11 cellular contexts compared by ENCODE assay signal in genomic region chr6:149449831-149450678, GRCh38. TPM values are rescaled to one million over a fixed set of nuclear protein-coding genes. Genes with fewer than 3 reads are reported as not detected.
DNase-seq lines count a peak whose midpoint lies in the region; ATAC-seq, FAIRE-seq and TF ChIP-seq lines count a peak whose summit lies in the region.
"Had no signal": no experiment of that assay in that cellular context is flagged by ENCODE, and none has a peak within 500 bp of the region (broad histone marks: within the 10 kb centered on the region; RNA-seq: fewer than 3 reads in every experiment).

No MANE protein-coding gene starts in this region.

- no peak for ATAC-seq in GM12878
- no peak for ATAC-seq in left lung
- ATAC-seq in gastrocnemius medialis: no peak
- no peak for ATAC-seq in gastroesophageal sphincter
- ATAC-seq: sciatic nerve had no signal

- CTCF ChIA-PET in GM12878 (lab: Yijun Ruan, JAX): interaction anchor here (1.2 to 2.1 kb wide), 2 partner anchors 67 to 78 kb away, joined by 3 to 9 read pairs; no protein-coding TSS in a partner anchor

- H4K20me1 ChIP-seq in H9 (ENCODE audit: control insufficient read depth, insufficient read depth, insufficient read length) (no peaks in the 10 kb centered on the region), GM12878 (ENCODE audit: control insufficient read depth, insufficient read depth) (no peaks in the 10 kb centered on the region)

- TF ChIP-seq EP300 in GM12878 (IDR thresholded peaks at IDR 0.05; ENCODE audit: borderline replicate concordance in 1 of 2, control insufficient read depth in 1 of 2, low read depth in 2 of 2, low read length in 2 of 2): no peak
- TF ChIP-seq EP300 in gastroesophageal sphincter (IDR thresholded peaks at IDR 0.05): no peak

- H2BK5ac ChIP-seq in H9 (ENCODE audit: insufficient read length, low read length): no peak overlapping the region

- H2AFZ ChIP-seq in H9 (ENCODE audit: low read length) (no peak overlapping the region), GM12878 (ENCODE audit: control insufficient read depth, low read depth, low read length) (no peak overlapping the region)

- no peak for TF ChIP-seq CTCF in H9 (conservative IDR thresholded peaks at IDR 0.05)
- no peak for TF ChIP-seq CTCF in GM12878 (IDR thresholded peaks at IDR 0.05 in 2 of 3, conservative IDR thresholded peaks at IDR 0.05 in 1 of 3; ENCODE audit: control insufficient read depth in 2 of 3, extremely low read depth in 1 of 3, insufficient read depth in 1 of 3, low read depth in 3 of 3, low read length in 3 of 3)
- TF ChIP-seq CTCF in left lung (IDR thresholded peaks at IDR 0.05): no peak
- no peak for TF ChIP-seq CTCF in gastrocnemius medialis (IDR thresholded peaks at IDR 0.05 in 4 of 5, conservative IDR thresholded peaks at IDR 0.05 in 1 of 5)
- no peak for TF ChIP-seq CTCF in gastroesophageal sphincter (IDR thresholded peaks at IDR 0.05)

- DNase-seq in H9 (no peak), GM12878 (ENCODE audit: low read depth, low spot score) (no peak), left lung (peak in 1 of 2 donors; percentile 7), gastrocnemius medialis (no peak), NCI-H1105 treated with DMSO at 0.1 percent for 48 hours (lab: John Stamatoyannopoulos, UW) (no peak), OCI-M1 (lab: John Stamatoyannopoulos, UW) (no peak), NCI-H2081 treated with DMSO at 0.1 percent for 48 hours (lab: John Stamatoyannopoulos, UW) (no peak)
- DNase-seq: activated CD4-positive, CD25-positive, alpha-beta regulatory T cell treated with anti-CD3 and anti-CD28 coated beads, Interleukin-2, amount 50 U/mL, for 72 hours; NCI-H1048 had no signal

- H3T11ph ChIP-seq in H9 (ENCODE audit: low read length): no peak overlapping the region

- H3K79me2 ChIP-seq in H9 (ENCODE audit: insufficient read depth, low read length): no peaks in the 10 kb centered on the region
- no peaks in the 10 kb centered on the region for H3K79me2 ChIP-seq in GM12878 (ENCODE audit: control insufficient read depth, insufficient read depth, low read length)

- intact Hi-C loops in GM12878 (cut with micrococcal nuclease; ENCODE audit: unreplicated experiment): no loop called here
- intact Hi-C loops in left lung (cut with DNase I): no loop called here
- intact Hi-C loops in gastrocnemius medialis (cut with DNase I; ENCODE audit: low total_unique reads): no loop called here

- H2BK120ac ChIP-seq in H9 (ENCODE audit: low read depth, low read length, poor library complexity, severe bottlenecking): no peak overlapping the region

- H3K4me1 ChIP-seq in H9 (ENCODE audit: insufficient read depth, low read length): no peaks in the 10 kb centered on the region
- no peaks in the 10 kb centered on the region for H3K4me1 ChIP-seq in GM12878 (ENCODE audit: control insufficient read depth, insufficient read depth, low read length)
- peaks cover 16 to 37% of the 10 kb centered on the region in 2 donors for H3K4me1 ChIP-seq in left lung
- H3K4me1 ChIP-seq in gastrocnemius medialis: peaks cover 19 to 21% of the 10 kb centered on the region in 2 donors
- H3K4me1 ChIP-seq in gastroesophageal sphincter: peaks cover 5 to 48% (median 28%) of the 10 kb centered on the region in 3 donors

- no peak overlapping the region for H3K56ac ChIP-seq in H9 (ENCODE audit: insufficient read length, low read depth, low read length)

- TSS peak; percentile 48 for BruUV-seq in GM12878 (replicated peaks; lab: Mats Ljungman, UMichigan)

- no peak overlapping the region; the same call in 1 of the 2 replicates for H3K14ac ChIP-seq in H9 (ENCODE audit: insufficient read depth, low read length)

- in situ Hi-C loops in GM12878 (cut with MboI): loop anchor here (25.0 kb wide), 1 partner anchor 688 kb away; no protein-coding TSS in a partner anchor
- in situ Hi-C loops in gastrocnemius medialis (cut with MboI; ENCODE audit: low sequenced_read_pairs in 4 of 4): no loop called here

- H3K36me3 Mint-ChIP-seq in H9 (ENCODE audit: insufficient read depth in 1 of 3, low read depth in 3 of 3): no peaks in the 10 kb centered on the region

- FAIRE-seq in GM12878 (lab: Jason Lieb, UNC): no peak

- TF ChIP-seq POLR2A in GM12878 (IDR thresholded peaks at IDR 0.05; ENCODE audit: low read depth, low read length) (no peak), gastrocnemius medialis (IDR thresholded peaks at IDR 0.05) (no peak), gastroesophageal sphincter (IDR thresholded peaks at IDR 0.05) (no peak)

- no peak overlapping the region for H2BK12ac ChIP-seq in H9 (ENCODE audit: insufficient read length, low read depth, low read length)

- peaks cover 54% of the 10 kb centered on the region for H3K27me3 Mint-ChIP-seq in H9 (ENCODE audit: low read depth)

- peaks cover 18% of the 10 kb centered on the region; the same call in 1 of the 2 replicates for H3K27me3 ChIP-seq in H9 (ENCODE audit: insufficient read depth, low read length)
- H3K27me3 ChIP-seq in GM12878 (replicated peaks in 1 of 2; ENCODE audit: control insufficient read depth in 2 of 2, insufficient read depth in 2 of 2, low read length in 1 of 2): no peaks in the 10 kb centered on the region
- H3K27me3 ChIP-seq in left lung: peaks cover 6 to 22% of the 10 kb centered on the region in 2 donors
- peaks cover 10 to 27% (median 17%) of the 10 kb centered on the region in 3 donors for H3K27me3 ChIP-seq in gastrocnemius medialis
- H3K27me3 ChIP-seq in gastroesophageal sphincter: peaks cover 24% of the 10 kb centered on the region

- RAD21 ChIA-PET in GM12878 (lab: Charles Lee; ENCODE audit: unreplicated experiment): interaction anchor here (1.6 kb wide), 1 partner anchor 68 kb away, joined by 5 read pairs; no protein-coding TSS in a partner anchor

- WGBS in H9 (ENCODE audit: extremely low coverage, insufficient read length, low lambda C conversion rate): no CpG with 5 or more reads among the region's 14 CpGs
- WGBS in GM12878 (ENCODE audit: insufficient coverage, insufficient replicate concordance, low lambda C conversion rate, missing lambda C conversion rate): 98% methylated on average over 13 of the region's 14 CpGs
- 100% methylated on average over 2 to 3 of the region's 14 CpGs for WGBS in gastroesophageal sphincter (ENCODE audit: low coverage in 1 of 2), 2 donors

- H3K9me3 Mint-ChIP-seq in H9: no peaks in the 10 kb centered on the region

- no peak overlapping the region for H2BK20ac ChIP-seq in H9 (ENCODE audit: low read depth, low read length, poor library complexity, severe bottlenecking)

- POLR2A ChIA-PET in GM12878 (lab: Charles Lee): interaction anchor here (0.6 to 1.0 kb wide), 2 partner anchors 11 to 14 kb away, joined by 4 to 10 read pairs; no protein-coding TSS in a partner anchor

- H3K4me2 ChIP-seq in H9 (ENCODE audit: insufficient read depth, insufficient read length, low read length): peak overlapping the region; percentile 26
- no peak overlapping the region for H3K4me2 ChIP-seq in GM12878 (ENCODE audit: control insufficient read depth, insufficient read depth)

- H4K5ac ChIP-seq in H9 (ENCODE audit: insufficient read length, low read depth, low read length): no peak overlapping the region

- H3K23me2 ChIP-seq in H9 (ENCODE audit: insufficient read length, low read depth, low read length, poor library complexity, severe bottlenecking): peaks cover 6% of the 10 kb centered on the region

- 0 out of 4 replicates have a peak, but pooled peaks cover 0 to 2% of the 10 kb centered on the region in 2 experiments for H3K4me1 Mint-ChIP-seq in H9

- H3K9me3 ChIP-seq in H9 (ENCODE audit: control insufficient read depth, low read depth, low read length): no peaks in the 10 kb centered on the region
- no peaks in the 10 kb centered on the region; the same call in 2 of the 3 replicates for H3K9me3 ChIP-seq in GM12878 (replicated peaks; ENCODE audit: control insufficient read depth, insufficient read depth, low read length)
- no peaks in the 10 kb centered on the region for H3K9me3 ChIP-seq in left lung
- no peaks in the 10 kb centered on the region for H3K9me3 ChIP-seq in gastrocnemius medialis
- no peaks in the 10 kb centered on the region for H3K9me3 ChIP-seq in gastroesophageal sphincter

- H3K9ac ChIP-seq in H9 (ENCODE audit: extremely low read depth, insufficient read length, low read length) (no peak overlapping the region), GM12878 (ENCODE audit: control insufficient read depth, insufficient read depth, low read length) (no peak overlapping the region)

- no peak overlapping the region for H4K91ac ChIP-seq in H9 (ENCODE audit: insufficient read length, low read depth, low read length)

- H3K4me3 Mint-ChIP-seq in H9: peak overlapping the region; percentile 60 to 75

- no peak overlapping the region for H3K18ac ChIP-seq in H9 (ENCODE audit: insufficient read length, low read depth, low read length)

- no peak overlapping the region for H4K8ac ChIP-seq in H9 (replicated peaks; ENCODE audit: insufficient read length, low read depth, low read length)

- no peak overlapping the region for H3K4ac ChIP-seq in H9 (ENCODE audit: low read depth, low read length)

- H3K79me1 ChIP-seq in H9 (ENCODE audit: insufficient read depth, low read depth, low read length, poor library complexity, severe bottlenecking): no peaks in the 10 kb centered on the region

- H3K27ac ChIP-seq in H9 (ENCODE audit: insufficient read length, low read depth, low read length) (no peak overlapping the region), GM12878 (ENCODE audit: control insufficient read depth, insufficient read depth) (no peak overlapping the region), left lung (no peak overlapping the region), gastrocnemius medialis (no peak overlapping the region), gastroesophageal sphincter (peak overlapping the region in 1 of 4 donors; percentile 43)

- no peak for TF ChIP-seq RAD21 in GM12878 (IDR thresholded peaks at IDR 0.05; ENCODE audit: insufficient read depth, low read depth, low read length)

- no peak overlapping the region for H2BK15ac ChIP-seq in H9 (ENCODE audit: low read depth, low read length)

- SMC1A ChIA-PET in GM12878 (lab: Charles Lee; ENCODE audit: uncharacterized antibody, unreplicated experiment): interaction anchor here (0.7 to 1.8 kb wide), 3 partner anchors 67 to 851 kb away, joined by 3 to 6 read pairs (median 3); no protein-coding TSS in a partner anchor

- H2AK5ac ChIP-seq in H9 (ENCODE audit: insufficient read length, low read length): no peak overlapping the region

- no peak overlapping the region for H3K23ac ChIP-seq in H9 (ENCODE audit: insufficient read length, low read depth, low read length)

- H3K36me3 ChIP-seq in GM12878 (ENCODE audit: control insufficient read depth in 2 of 2, insufficient read depth in 2 of 2, low read length in 1 of 2) (peaks cover under 1 to 18% of the 10 kb centered on the region in 2 experiments; a peak in 3 of 4 replicates), left lung (no peaks in the 10 kb centered on the region), gastrocnemius medialis (no peaks in the 10 kb centered on the region), gastroesophageal sphincter (no peaks in the 10 kb centered on the region)

- H3K4me3 ChIP-seq in GM12878: no peak overlapping the region
- peak overlapping the region; percentile 38 to 43 for H3K4me3 ChIP-seq in left lung
- peak overlapping the region; percentile 39 to 64 (median 49) for H3K4me3 ChIP-seq in gastrocnemius medialis
- H3K4me3 ChIP-seq in gastroesophageal sphincter: peak overlapping the region in 1 of 2 donors; percentile 61

- no peak overlapping the region for H3K27ac Mint-ChIP-seq in H9

RNA-seq across cellular contexts. Expression of gene ZC3H12D, which starts 34.8 kb away (rescaled TPM):
- total RNA-seq in H9 (2021) (0.07 and 0.15 TPM in 2 replicates), GM12878 (2014; rRNA removed) (9.4 and 10.8 TPM in 2 replicates), GM12878 (2014; rRNA removed; fragmentation: Illumina TruSeq; extraction: Trizol) (10.2 and 10.3 TPM in 2 replicates), GM12878 (2021) (14.1 and 15.7 TPM in 2 replicates), left lung (1 to 10 TPM; 1.9 to 4.1 TPM), gastrocnemius medialis (under 1 TPM in 3 of 4 donors, not detected in 1; 0.03 to 0.36 (median 0.24) TPM), gastroesophageal sphincter (1 to 10 TPM in 2 of 4 donors, under 1 TPM in 2; 0.78 to 1.9 (median 1.1) TPM)
- total RNA-seq in GM12878 (2013; cell fraction: nucleolus; rRNA removed): 90.8 and 98.3 TPM in 2 replicates
- 3.9 TPM for polyA plus RNA-seq in GM12878 (2011; ENCODE audit: low read depth)
- polyA plus RNA-seq in GM12878 (2011; rRNA removed) (28.0 and 29.7 TPM in 2 replicates), GM12878 (2014; fragmentation: Illumina TruSeq; extraction: Trizol) (7.0 and 8.2 TPM in 2 replicates), GM12878 (2014; fragmentation: Nextera tagmentation; extraction: Ambion mirVana) (1 to 10 TPM; 1.4 to 2.0 TPM), GM12878 (2014; rRNA removed) (11.6 and 13.0 TPM in 2 replicates), GM12878 (2016; fragmentation: Nextera tagmentation; extraction: Ambion mirVana) (1 to 10 TPM; 2.3 to 2.6 TPM)
- polyA plus RNA-seq in GM12878 (2011; cell fraction: cytosol; rRNA removed): 25.0 and 25.5 TPM in 2 replicates
- 30.1 and 38.8 TPM in 2 replicates for polyA plus RNA-seq in GM12878 (2011; cell fraction: nucleus; rRNA removed)
- 6.1 and 8.0 TPM in 2 replicates for polyA plus RNA-seq in GM12878 (2012)
- 18.9 and 37.1 TPM in 2 replicates for polyA minus RNA-seq in GM12878 (2011; rRNA and poly(A)+ RNA removed)
- 17.2 and 21.9 TPM in 2 replicates for polyA minus RNA-seq in GM12878 (2011; cell fraction: cytosol; rRNA and poly(A)+ RNA removed)
- polyA minus RNA-seq in GM12878 (2011; cell fraction: nucleus; rRNA and poly(A)+ RNA removed): 21.0 and 31.8 TPM in 2 replicates

RNA-seq across cellular contexts. Expression of gene SUMO4, which starts 50.0 kb away (rescaled TPM):
- total RNA-seq in H9 (2021) (0.77 and 1.5 TPM in 2 replicates), GM12878 (2014; rRNA removed) (2.0 and 3.3 TPM in 2 replicates), GM12878 (2014; rRNA removed; fragmentation: Illumina TruSeq; extraction: Trizol) (5.3 and 5.6 TPM in 2 replicates), GM12878 (2021) (1.6 and 2.1 TPM in 2 replicates), left lung (1 to 10 TPM; 2.1 to 2.7 TPM), gastrocnemius medialis (1 to 10 TPM in 1 of 4 donors, under 1 TPM in 1, not detected in 2; 0.33 to 6.3 TPM), gastroesophageal sphincter (1 to 10 TPM in 3 of 4 donors, not detected in 1; 1.9 to 2.4 (median 2.0) TPM)
- total RNA-seq in GM12878 (2013; cell fraction: nucleolus; rRNA removed): 62.8 and 68.0 TPM in 2 replicates
- polyA plus RNA-seq in GM12878 (2011; ENCODE audit: low read depth): 0.39 TPM
- polyA plus RNA-seq in GM12878 (2011; rRNA removed) (1.0 and 1.3 TPM in 2 replicates), GM12878 (2014; fragmentation: Illumina TruSeq; extraction: Trizol) (0.38 and 0.68 TPM in 2 replicates), GM12878 (2014; fragmentation: Nextera tagmentation; extraction: Ambion mirVana) (under 1 TPM; 0.07 to 0.69 TPM), GM12878 (2014; rRNA removed) (0.67 TPM in 1 of 2 replicates, not detected in the other), GM12878 (2016; fragmentation: Nextera tagmentation; extraction: Ambion mirVana) (1 to 10 TPM; 1.0 to 2.1 TPM)
- polyA plus RNA-seq in GM12878 (2011; cell fraction: cytosol; rRNA removed): 0.04 and 0.08 TPM in 2 replicates
- polyA plus RNA-seq in GM12878 (2011; cell fraction: nucleus; rRNA removed): 3.7 and 4.1 TPM in 2 replicates
- 0.49 and 0.60 TPM in 2 replicates for polyA plus RNA-seq in GM12878 (2012)
- 11.5 and 13.2 TPM in 2 replicates for polyA minus RNA-seq in GM12878 (2011; rRNA and poly(A)+ RNA removed)
- 0.94 TPM in 1 of 2 replicates, not detected in the other for polyA minus RNA-seq in GM12878 (2011; cell fraction: cytosol; rRNA and poly(A)+ RNA removed)
- polyA minus RNA-seq in GM12878 (2011; cell fraction: nucleus; rRNA and poly(A)+ RNA removed): 14.1 and 21.4 TPM in 2 replicates
